Comparison of ENCODE assay signal across 9 cellular contexts in the genomic region with DNA sequence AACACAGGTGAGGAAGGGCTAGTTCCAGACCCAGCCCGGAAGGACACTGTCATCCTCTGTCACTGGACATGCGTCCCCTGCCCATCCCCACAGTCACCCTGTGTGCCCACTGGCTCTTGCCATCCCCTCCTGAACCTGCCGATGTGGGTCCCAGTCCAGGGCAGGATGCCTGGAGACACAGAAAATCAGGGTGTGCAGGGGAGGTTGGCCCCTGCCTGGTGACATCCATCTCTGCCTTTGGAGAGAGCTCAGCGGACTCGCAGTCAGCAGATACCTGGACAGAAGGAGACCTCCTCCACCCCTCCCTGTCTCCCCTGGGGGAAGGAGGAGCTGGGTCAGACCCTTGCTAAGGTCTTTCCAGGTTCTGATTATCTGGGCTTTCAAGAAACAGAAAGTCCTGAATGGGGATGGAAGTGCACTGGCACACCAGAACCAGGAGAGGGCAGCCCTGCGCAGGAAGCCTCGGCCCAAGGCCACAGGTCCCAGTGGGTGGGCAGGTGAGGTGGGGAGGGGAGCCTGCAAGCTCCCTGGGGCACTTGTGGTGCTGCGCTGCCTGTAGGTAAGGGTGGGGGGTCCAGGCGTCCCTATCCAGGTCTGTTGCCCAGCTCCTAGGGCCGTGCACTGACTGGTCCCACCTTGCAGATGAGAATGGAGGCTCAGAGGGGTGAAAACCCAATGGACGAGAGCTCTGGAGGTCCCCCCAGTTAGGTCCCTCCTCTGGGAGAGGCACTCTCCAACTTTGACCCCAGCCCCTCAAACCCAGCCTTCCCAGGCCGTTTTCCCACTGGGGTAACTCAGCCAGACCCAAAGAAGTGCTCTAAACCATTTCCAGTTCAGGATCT. TPM values are rescaled to one million over a fixed set of nuclear protein-coding genes. Genes with fewer than 3 reads are reported as not detected.
DNase-seq lines count a peak whose midpoint lies in the region; ATAC-seq, FAIRE-seq and TF ChIP-seq lines count a peak whose summit lies in the region.
"Had no signal": no experiment of that assay in that cellular context is flagged by ENCODE, and none has a peak within 500 bp of the region (broad histone marks: within the 10 kb centered on the region; RNA-seq: fewer than 3 reads in every experiment).

No MANE protein-coding gene starts in this region.

- no peaks in the 10 kb centered on the region for H3K27me3 ChIP-seq in OCI-LY1 (ENCODE audit: insufficient read depth, low read length)

- H3K9ac ChIP-seq in OCI-LY1 (ENCODE audit: low read length), result no peak overlapping the region
- H3K9ac ChIP-seq in kidney (ENCODE audit: low read length in 2 of 2), result no peak overlapping the region

- H3K4me3 ChIP-seq in AG10803 (ENCODE audit: low read length) (no peak overlapping the region), OCI-LY1 (ENCODE audit: low read depth, low read length, poor library complexity, severe bottlenecking) (no peak overlapping the region), astrocyte of the cerebellum (ENCODE audit: low read depth, low read length) (no peak overlapping the region), kidney (ENCODE audit: low read length in 2 of 2) (no peak overlapping the region)

- peaks cover 2% of the 10 kb centered on the region for H3K9me3 Mint-ChIP-seq in stimulated activated effector memory CD8-positive, alpha-beta T cell treated with anti-CD3 and anti-CD28 coated beads, Interleukin-12 subunit alpha, Interleukin-12 subunit beta, amount 100 ng/mL, for 72 hours
- H3K9me3 Mint-ChIP-seq: stimulated activated naive CD8-positive, alpha-beta T cell treated with anti-CD3 and anti-CD28 coated beads, Interleukin-15, Interleukin-2, amounts not matched to agents 100 ng/mL and 50 ng/mL, for 24 hours had no signal

- no peak overlapping the region for H3K27ac Mint-ChIP-seq in stimulated activated effector memory CD8-positive, alpha-beta T cell treated with anti-CD3 and anti-CD28 coated beads, Interleukin-12 subunit alpha, Interleukin-12 subunit beta, amount 100 ng/mL, for 72 hours
- H3K27ac Mint-ChIP-seq: stimulated activated naive CD8-positive, alpha-beta T cell treated with anti-CD3 and anti-CD28 coated beads, Interleukin-15, Interleukin-2, amounts not matched to agents 100 ng/mL and 50 ng/mL, for 24 hours had no signal

- H3K4me1 Mint-ChIP-seq in stimulated activated effector memory CD8-positive, alpha-beta T cell treated with anti-CD3 and anti-CD28 coated beads, Interleukin-12 subunit alpha, Interleukin-12 subunit beta, amount 100 ng/mL, for 72 hours, result peaks cover 10% of the 10 kb centered on the region

- in situ Hi-C loops in GM13977 (cut with MboI; ENCODE audit: low pct_unique_long_range_greater_than_20kb, low sequenced_read_pairs, unreplicated experiment), result no loop called here
- in situ Hi-C loops in astrocyte of the cerebellum (cut with HindIII; ENCODE audit: low sequenced_read_pairs), result no loop called here

- H3K9me3 ChIP-seq in OCI-LY1 (ENCODE audit: low read length) (no peaks in the 10 kb centered on the region), kidney (ENCODE audit: control insufficient read depth in 1 of 2, low read length in 2 of 2) (no peaks in the 10 kb centered on the region)

- no peak overlapping the region for H2AFZ ChIP-seq in OCI-LY1 (ENCODE audit: low read length)

- no peak overlapping the region for H3K4me3 Mint-ChIP-seq in stimulated activated effector memory CD8-positive, alpha-beta T cell treated with anti-CD3 and anti-CD28 coated beads, Interleukin-12 subunit alpha, Interleukin-12 subunit beta, amount 100 ng/mL, for 72 hours
- H3K4me3 Mint-ChIP-seq: stimulated activated naive CD8-positive, alpha-beta T cell treated with anti-CD3 and anti-CD28 coated beads, Interleukin-15, Interleukin-2, amounts not matched to agents 100 ng/mL and 50 ng/mL, for 24 hours had no signal

- DNase-seq in AG10803 (ENCODE audit: low read depth) (peak; percentile 18), GM13977 (ENCODE audit: low spot score) (peak; percentile 84), astrocyte of the cerebellum (ENCODE audit: low read depth) (no peak), kidney (peak; percentile 72)
- DNase-seq in stimulated activated effector memory CD8-positive, alpha-beta T cell treated with anti-CD3 and anti-CD28 coated beads, Interleukin-12 subunit alpha, Interleukin-12 subunit beta, amount 100 ng/mL, for 72 hours (ENCODE audit: low spot score in 2 of 2), result peak in 1 of 2 donors; percentile 55

- H3F3A ChIP-seq in OCI-LY1 (ENCODE audit: insufficient read depth, low read length), result no peaks in the 10 kb centered on the region

- H3K36me3 Mint-ChIP-seq in stimulated activated effector memory CD8-positive, alpha-beta T cell treated with anti-CD3 and anti-CD28 coated beads, Interleukin-12 subunit alpha, Interleukin-12 subunit beta, amount 100 ng/mL, for 72 hours, result no peaks in the 10 kb centered on the region

- no peaks in the 10 kb centered on the region for H3K36me3 ChIP-seq in OCI-LY1 (ENCODE audit: insufficient read depth, low read length)
- no peaks in the 10 kb centered on the region for H3K36me3 ChIP-seq in kidney (ENCODE audit: control insufficient read depth in 1 of 2, insufficient read depth in 2 of 2, low read length in 2 of 2)

- intact Hi-C loops in kidney (cut with DNase I), result no loop called here

- peak; percentile 48 for ATAC-seq in stimulated activated effector memory CD8-positive, alpha-beta T cell treated with anti-CD3 and anti-CD28 coated beads, Interleukin-12 subunit alpha, Interleukin-12 subunit beta, amount 100 ng/mL, for 72 hours
- no peak for ATAC-seq in HG03025 (IDR thresholded peaks at IDR 0.05; ENCODE audit: low FRiP score, unreplicated experiment)
- ATAC-seq in HG02678 (IDR thresholded peaks at IDR 0.05; ENCODE audit: unreplicated experiment), result no peak

- no peaks in the 10 kb centered on the region for H3K79me2 ChIP-seq in OCI-LY1 (ENCODE audit: insufficient read depth, low read length)

- H3K4me1 ChIP-seq in OCI-LY1 (ENCODE audit: insufficient read depth, low read length, severe bottlenecking), result no peaks in the 10 kb centered on the region
- no peaks in the 10 kb centered on the region for H3K4me1 ChIP-seq in kidney (ENCODE audit: control insufficient read depth in 1 of 2, insufficient read depth in 1 of 2, low read depth in 1 of 2, low read length in 2 of 2)

- TF ChIP-seq CTCF in AG10803 (conservative IDR thresholded peaks at IDR 0.05; ENCODE audit: low read length) (peak; percentile 74), GM13977 (IDR thresholded peaks at IDR 0.05; ENCODE audit: extremely low read depth, insufficient read depth, missing control alignments) (peak; percentile 86), OCI-LY1 (IDR thresholded peaks at IDR 0.05; ENCODE audit: low read length) (peak; percentile 78), astrocyte of the cerebellum (IDR thresholded peaks at IDR 0.05; ENCODE audit: low read depth, low read length, missing control alignments) (peak; percentile 85), kidney (IDR thresholded peaks at IDR 0.05; ENCODE audit: borderline replicate concordance, extremely low read depth, insufficient read depth) (peak; percentile 56)

- FAIRE-seq in kidney (lab: Jason Lieb, UNC), result no peak

- no peak overlapping the region for H3K27ac ChIP-seq in OCI-LY1 (ENCODE audit: low read depth, low read length, poor library complexity, severe bottlenecking)
- H3K27ac ChIP-seq in kidney (ENCODE audit: low read depth in 2 of 2, low read length in 2 of 2), result no peak overlapping the region

- H3K9me2 ChIP-seq in OCI-LY1 (ENCODE audit: low read depth, low read length), result no peaks in the 10 kb centered on the region

- H4K20me1 ChIP-seq in OCI-LY1 (ENCODE audit: insufficient read depth, low read length), result no peaks in the 10 kb centered on the region

- H3K4me2 ChIP-seq in OCI-LY1 (ENCODE audit: low read length), result no peak overlapping the region

RNA-seq across cellular contexts. Expression of gene OTOS, which starts 9.7 kb away (rescaled TPM):
- 4.6 TPM for total RNA-seq in kidney
- 1.5 TPM for polyA plus RNA-seq in kidney (ENCODE audit: insufficient read depth, low read depth, low replicate concordance)

RNA-seq across cellular contexts. Expression of gene COPS9, which starts 14.1 kb away (rescaled TPM):
- total RNA-seq in kidney, result 119 TPM
- polyA plus RNA-seq in kidney (ENCODE audit: insufficient read depth, low read depth, low replicate concordance), result 310 TPM
